In genomic region chr17:8185580-8186445, GRCh38 we compare ENCODE assay signal across 1 cellular context.
TF ChIP-seq lines count a peak whose summit lies in the region.

No MANE protein-coding gene starts in this region.

TF ChIP-seq in HepG2, 621 proteins besides CTCF, POLR2A, EP300 and RAD21 (continued from another document and continues in another):
- TF ChIP-seq, protein P1, sequence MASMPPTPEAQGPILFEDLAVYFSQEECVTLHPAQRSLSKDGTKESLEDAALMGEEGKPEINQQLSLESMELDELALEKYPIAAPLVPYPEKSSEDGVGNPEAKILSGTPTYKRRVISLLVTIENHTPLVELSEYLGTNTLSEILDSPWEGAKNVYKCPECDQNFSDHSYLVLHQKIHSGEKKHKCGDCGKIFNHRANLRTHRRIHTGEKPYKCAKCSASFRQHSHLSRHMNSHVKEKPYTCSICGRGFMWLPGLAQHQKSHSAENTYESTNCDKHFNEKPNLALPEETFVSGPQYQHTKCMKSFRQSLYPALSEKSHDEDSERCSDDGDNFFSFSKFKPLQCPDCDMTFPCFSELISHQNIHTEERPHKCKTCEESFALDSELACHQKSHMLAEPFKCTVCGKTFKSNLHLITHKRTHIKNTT (CRISPR knock-in tag; IDR thresholded peaks at IDR 0.05): no peak
- TF ChIP-seq TARDBP (CRISPR knock-in tag; IDR thresholded peaks at IDR 0.05) (no peak), CENPT (CRISPR knock-in tag; IDR thresholded peaks at IDR 0.05; ENCODE audit: low read depth) (no peak), ZNF496 (CRISPR knock-in tag; IDR thresholded peaks at IDR 0.05; ENCODE audit: insufficient replicate concordance) (no peak), KLF11 (CRISPR knock-in tag; IDR thresholded peaks at IDR 0.05) (no peak), SYNCRIP (IDR thresholded peaks at IDR 0.05; ENCODE audit: insufficient read depth, low read depth, low read length) (no peak), HDAC2 (CRISPR knock-in tag; IDR thresholded peaks at IDR 0.05) (peak; percentile 48; the same call in 1 of the 2 replicates), MAFF (IDR thresholded peaks at IDR 0.05; ENCODE audit: low read depth, low read length) (no peak), ZNF331 (CRISPR knock-in tag; IDR thresholded peaks at IDR 0.05) (peak; percentile 76; the same call in 1 of the 2 replicates), ZFX (CRISPR knock-in tag; IDR thresholded peaks at IDR 0.05; ENCODE audit: low read depth) (no peak; the same call in none of the 2 replicates), MLXIP (CRISPR knock-in tag; IDR thresholded peaks at IDR 0.05; ENCODE audit: borderline replicate concordance) (no peak), XBP1 (CRISPR knock-in tag; IDR thresholded peaks at IDR 0.05) (no peak), ZNF83 (CRISPR knock-in tag; IDR thresholded peaks at IDR 0.05; ENCODE audit: borderline replicate concordance) (no peak), TERF1 (CRISPR knock-in tag; IDR thresholded peaks at IDR 0.05) (no peak), MTF1 (CRISPR knock-in tag; IDR thresholded peaks at IDR 0.05) (no peak), SALL1 (CRISPR knock-in tag; IDR thresholded peaks at IDR 0.05) (peak; percentile 53), REPIN1 (CRISPR knock-in tag; IDR thresholded peaks at IDR 0.05; ENCODE audit: borderline replicate concordance, low read depth) (peak; percentile 1; the same call in 1 of the 2 replicates), MEIS1 (CRISPR knock-in tag; IDR thresholded peaks at IDR 0.05; ENCODE audit: borderline replicate concordance) (no peak), ZNF746 (CRISPR knock-in tag; IDR thresholded peaks at IDR 0.05) (no peak), PAWR (CRISPR knock-in tag; IDR thresholded peaks at IDR 0.05; ENCODE audit: borderline replicate concordance) (no peak), HNRNPK (IDR thresholded peaks at IDR 0.05; ENCODE audit: low read depth, low read length, poor library complexity, severe bottlenecking) (no peak), RXRB (CRISPR knock-in tag; IDR thresholded peaks at IDR 0.05; ENCODE audit: borderline replicate concordance) (peak; percentile 65), AFF4 (CRISPR knock-in tag; IDR thresholded peaks at IDR 0.05) (no peak), PHB2 (IDR thresholded peaks at IDR 0.05; ENCODE audit: partially characterized antibody) (no peak), REXO4 (CRISPR knock-in tag; IDR thresholded peaks at IDR 0.05; ENCODE audit: borderline replicate concordance) (no peak), SP5 (CRISPR knock-in tag; IDR thresholded peaks at IDR 0.05; ENCODE audit: borderline replicate concordance, low read depth) (peak; percentile 30; the same call in 1 of the 2 replicates), STAT6 (CRISPR knock-in tag; IDR thresholded peaks at IDR 0.05; ENCODE audit: borderline replicate concordance) (no peak), JDP2 (CRISPR knock-in tag; IDR thresholded peaks at IDR 0.05; ENCODE audit: borderline replicate concordance) (no peak), ZNF781 (CRISPR knock-in tag; IDR thresholded peaks at IDR 0.05; ENCODE audit: borderline replicate concordance, not compliant biosample characterization) (peak; percentile 28), ZNF549 (CRISPR knock-in tag; IDR thresholded peaks at IDR 0.05) (no peak), RBFOX2 (IDR thresholded peaks at IDR 0.05; ENCODE audit: low read depth, low read length) (no peak), ZNF232 (CRISPR knock-in tag; IDR thresholded peaks at IDR 0.05; ENCODE audit: borderline replicate concordance) (peak; percentile 46; the same call in 1 of the 2 replicates), ZNF30 (CRISPR knock-in tag; IDR thresholded peaks at IDR 0.05) (no peak), ZC3H13 (CRISPR knock-in tag; IDR thresholded peaks at IDR 0.05) (no peak)
- TF ChIP-seq, protein P2, sequence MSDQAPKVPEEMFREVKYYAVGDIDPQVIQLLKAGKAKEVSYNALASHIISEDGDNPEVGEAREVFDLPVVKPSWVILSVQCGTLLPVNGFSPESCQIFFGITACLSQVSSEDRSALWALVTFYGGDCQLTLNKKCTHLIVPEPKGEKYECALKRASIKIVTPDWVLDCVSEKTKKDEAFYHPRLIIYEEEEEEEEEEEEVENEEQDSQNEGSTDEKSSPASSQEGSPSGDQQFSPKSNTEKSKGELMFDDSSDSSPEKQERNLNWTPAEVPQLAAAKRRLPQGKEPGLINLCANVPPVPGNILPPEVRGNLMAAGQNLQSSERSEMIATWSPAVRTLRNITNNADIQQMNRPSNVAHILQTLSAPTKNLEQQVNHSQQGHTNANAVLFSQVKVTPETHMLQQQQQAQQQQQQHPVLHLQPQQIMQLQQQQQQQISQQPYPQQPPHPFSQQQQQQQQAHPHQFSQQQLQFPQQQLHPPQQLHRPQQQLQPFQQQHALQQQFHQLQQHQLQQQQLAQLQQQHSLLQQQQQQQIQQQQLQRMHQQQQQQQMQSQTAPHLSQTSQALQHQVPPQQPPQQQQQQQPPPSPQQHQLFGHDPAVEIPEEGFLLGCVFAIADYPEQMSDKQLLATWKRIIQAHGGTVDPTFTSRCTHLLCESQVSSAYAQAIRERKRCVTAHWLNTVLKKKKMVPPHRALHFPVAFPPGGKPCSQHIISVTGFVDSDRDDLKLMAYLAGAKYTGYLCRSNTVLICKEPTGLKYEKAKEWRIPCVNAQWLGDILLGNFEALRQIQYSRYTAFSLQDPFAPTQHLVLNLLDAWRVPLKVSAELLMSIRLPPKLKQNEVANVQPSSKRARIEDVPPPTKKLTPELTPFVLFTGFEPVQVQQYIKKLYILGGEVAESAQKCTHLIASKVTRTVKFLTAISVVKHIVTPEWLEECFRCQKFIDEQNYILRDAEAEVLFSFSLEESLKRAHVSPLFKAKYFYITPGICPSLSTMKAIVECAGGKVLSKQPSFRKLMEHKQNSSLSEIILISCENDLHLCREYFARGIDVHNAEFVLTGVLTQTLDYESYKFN (CRISPR knock-in tag; conservative IDR thresholded peaks at IDR 0.05): no peak; the same call in 1 of the 2 replicates
- TF ChIP-seq, protein P3, sequence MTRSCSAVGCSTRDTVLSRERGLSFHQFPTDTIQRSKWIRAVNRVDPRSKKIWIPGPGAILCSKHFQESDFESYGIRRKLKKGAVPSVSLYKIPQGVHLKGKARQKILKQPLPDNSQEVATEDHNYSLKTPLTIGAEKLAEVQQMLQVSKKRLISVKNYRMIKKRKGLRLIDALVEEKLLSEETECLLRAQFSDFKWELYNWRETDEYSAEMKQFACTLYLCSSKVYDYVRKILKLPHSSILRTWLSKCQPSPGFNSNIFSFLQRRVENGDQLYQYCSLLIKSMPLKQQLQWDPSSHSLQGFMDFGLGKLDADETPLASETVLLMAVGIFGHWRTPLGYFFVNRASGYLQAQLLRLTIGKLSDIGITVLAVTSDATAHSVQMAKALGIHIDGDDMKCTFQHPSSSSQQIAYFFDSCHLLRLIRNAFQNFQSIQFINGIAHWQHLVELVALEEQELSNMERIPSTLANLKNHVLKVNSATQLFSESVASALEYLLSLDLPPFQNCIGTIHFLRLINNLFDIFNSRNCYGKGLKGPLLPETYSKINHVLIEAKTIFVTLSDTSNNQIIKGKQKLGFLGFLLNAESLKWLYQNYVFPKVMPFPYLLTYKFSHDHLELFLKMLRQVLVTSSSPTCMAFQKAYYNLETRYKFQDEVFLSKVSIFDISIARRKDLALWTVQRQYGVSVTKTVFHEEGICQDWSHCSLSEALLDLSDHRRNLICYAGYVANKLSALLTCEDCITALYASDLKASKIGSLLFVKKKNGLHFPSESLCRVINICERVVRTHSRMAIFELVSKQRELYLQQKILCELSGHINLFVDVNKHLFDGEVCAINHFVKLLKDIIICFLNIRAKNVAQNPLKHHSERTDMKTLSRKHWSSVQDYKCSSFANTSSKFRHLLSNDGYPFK (CRISPR knock-in tag; IDR thresholded peaks at IDR 0.05; ENCODE audit: borderline replicate concordance): no peak; the same call in 1 of the 2 replicates
- TF ChIP-seq, protein P4, sequence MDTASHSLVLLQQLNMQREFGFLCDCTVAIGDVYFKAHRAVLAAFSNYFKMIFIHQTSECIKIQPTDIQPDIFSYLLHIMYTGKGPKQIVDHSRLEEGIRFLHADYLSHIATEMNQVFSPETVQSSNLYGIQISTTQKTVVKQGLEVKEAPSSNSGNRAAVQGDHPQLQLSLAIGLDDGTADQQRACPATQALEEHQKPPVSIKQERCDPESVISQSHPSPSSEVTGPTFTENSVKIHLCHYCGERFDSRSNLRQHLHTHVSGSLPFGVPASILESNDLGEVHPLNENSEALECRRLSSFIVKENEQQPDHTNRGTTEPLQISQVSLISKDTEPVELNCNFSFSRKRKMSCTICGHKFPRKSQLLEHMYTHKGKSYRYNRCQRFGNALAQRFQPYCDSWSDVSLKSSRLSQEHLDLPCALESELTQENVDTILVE (CRISPR knock-in tag; IDR thresholded peaks at IDR 0.05): no peak; the same call in 1 of the 2 replicates
